In the genomic region with DNA sequence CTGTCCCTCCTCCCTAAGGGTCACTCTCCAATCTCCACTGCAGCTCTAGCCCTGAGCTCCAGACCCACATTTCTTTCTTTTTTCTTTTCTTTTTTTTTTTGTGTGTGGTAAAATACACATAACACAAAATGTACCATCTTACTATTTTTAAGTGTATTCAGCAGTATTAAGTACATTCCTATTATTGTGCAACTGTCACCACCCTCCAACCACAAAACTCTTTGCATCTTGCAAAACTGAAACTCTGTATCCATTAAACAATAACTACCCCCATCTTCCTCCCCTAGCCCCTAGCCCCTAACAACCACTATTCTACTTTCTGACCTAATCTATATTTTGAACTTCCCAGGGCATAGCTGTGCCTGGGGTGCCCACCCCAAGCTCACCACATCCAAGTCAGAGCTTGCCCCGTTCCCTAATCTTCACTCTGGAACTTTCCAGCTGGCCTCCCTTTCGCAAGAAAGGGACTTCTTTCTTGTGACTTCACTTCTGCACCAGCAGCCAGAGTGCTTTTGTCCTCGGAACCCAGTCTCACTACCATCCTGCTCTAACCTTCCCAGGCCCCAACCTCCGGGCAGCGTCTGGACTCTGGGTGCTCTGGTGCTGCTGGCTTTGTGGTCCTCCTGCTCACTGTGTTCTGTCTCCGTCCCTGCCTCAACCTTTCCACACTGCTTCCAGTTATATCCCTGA, we compare ENCODE assay signal across 20 cellular contexts. TPM values are rescaled to one million over a fixed set of nuclear protein-coding genes. Genes with fewer than 3 reads are reported as not detected.
A peak's percentile ranks its signal among the peaks of the same experiment; 100 is the strongest.
DNase-seq lines count a peak whose midpoint lies in the region; ATAC-seq and TF ChIP-seq lines count a peak whose summit lies in the region.
"Had no signal": no experiment of that assay in that cellular context is flagged by ENCODE, and none has a peak within 500 bp of the region (broad histone marks: within the 10 kb centered on the region; RNA-seq: fewer than 3 reads in every experiment).

No MANE protein-coding gene starts in this region.

- H2AK5ac ChIP-seq in mesendoderm (ENCODE audit: low read length) = no peak overlapping the region

- no peak overlapping the region for H3K56ac ChIP-seq in mesendoderm (ENCODE audit: low read length)

- no peaks in the 10 kb centered on the region for H3K27me3 ChIP-seq in suprapubic skin
- H3K27me3 ChIP-seq in upper lobe of right lung = no peaks in the 10 kb centered on the region
- no peaks in the 10 kb centered on the region for H3K27me3 ChIP-seq in mesendoderm (ENCODE audit: insufficient read depth, low read length, poor library complexity)
- H3K27me3 ChIP-seq: cardiac muscle cell, ovary, Peyer's patch, thyroid gland had no signal

- CTCF ChIA-PET in activated CD4-positive, alpha-beta memory T cell treated with anti-CD3 and anti-CD28 coated beads, Interleukin-2, amount 10 ng/mL, durations not matched to agents 7 days and 5 days (lab: Charles Lee) = no interaction called here

- no peak overlapping the region for H2BK120ac ChIP-seq in mesendoderm (ENCODE audit: low read depth, low read length)

- H3K27me3 Mint-ChIP-seq in activated CD4-positive, alpha-beta memory T cell treated with anti-CD3 and anti-CD28 coated beads, Interleukin-2, amount 10 ng/mL, durations not matched to agents 7 days and 5 days = peaks cover 3% of the 10 kb centered on the region
- H3K27me3 Mint-ChIP-seq: activated naive CD8-positive, alpha-beta T cell had no signal

- peak; percentile 1 for DNase-seq in HuH-7 (ENCODE audit: low spot score)
- peak; percentile 17 to 47 for DNase-seq in cardiac fibroblast (ENCODE audit: low read depth in 2 of 2)
- peak; percentile 11 for DNase-seq in iPS-NIHi7 (ENCODE audit: extremely low spot score)
- DNase-seq in suprapubic skin (ENCODE audit: low spot score in 2 of 2) = no peak
- DNase-seq in activated CD4-positive, alpha-beta memory T cell treated with anti-CD3 and anti-CD28 coated beads, Interleukin-2, amount 10 ng/mL, durations not matched to agents 7 days and 5 days = no peak
- DNase-seq in upper lobe of right lung = no peak
- DNase-seq in mesendoderm = no peak
- DNase-seq: activated CD4-positive, alpha-beta T cell treated with anti-CD3 and anti-CD28 coated beads, Interleukin-2, amount 50 U/mL, for 1 hour; activated T-cell treated with anti-CD3 and anti-CD28 coated beads, Interleukin-2, amount 50 U/mL, for 4 hours; effector memory CD4-positive, alpha-beta T cell; GF-D8; NCI-H1436; thyroid gland had no signal

- H4K8ac ChIP-seq in mesendoderm (ENCODE audit: low read depth, low read length) = no peak overlapping the region

- 50% methylated on average over 6 of the region's 6 CpGs for WGBS in suprapubic skin
- WGBS in mesendoderm (ENCODE audit: extremely low coverage, insufficient coverage, low lambda C conversion rate) = no CpG with 5 or more reads among the region's 6 CpGs

- ATAC-seq in upper lobe of right lung (no peak), HG03521 (IDR thresholded peaks at IDR 0.05; ENCODE audit: unreplicated experiment) (no peak)
- ATAC-seq: activated T-cell treated with anti-CD3 and anti-CD28 coated beads, Interleukin-2, amount 50 U/mL, for 4 hours had no signal

- no peak overlapping the region for H3K4me3 Mint-ChIP-seq in activated CD4-positive, alpha-beta memory T cell treated with anti-CD3 and anti-CD28 coated beads, Interleukin-2, amount 10 ng/mL, durations not matched to agents 7 days and 5 days
- H3K4me3 Mint-ChIP-seq: activated naive CD8-positive, alpha-beta T cell; activated T-cell treated with anti-CD3 and anti-CD28 coated beads, Interleukin-2, amount 50 U/mL, for 4 hours had no signal

- H3K4me1 Mint-ChIP-seq in activated CD4-positive, alpha-beta memory T cell treated with anti-CD3 and anti-CD28 coated beads, Interleukin-2, amount 10 ng/mL, durations not matched to agents 7 days and 5 days = peaks cover 9% of the 10 kb centered on the region

- no peaks in the 10 kb centered on the region for H3K79me2 ChIP-seq in mesendoderm (ENCODE audit: control insufficient read depth, insufficient read depth, low read length)

- H2BK15ac ChIP-seq in mesendoderm (replicated peaks; ENCODE audit: low read depth) = no peak overlapping the region

- TF ChIP-seq CTCF in cardiac fibroblast (IDR thresholded peaks at IDR 0.05; ENCODE audit: low read depth, low read length) = no peak
- no peak for TF ChIP-seq CTCF in suprapubic skin (IDR thresholded peaks at IDR 0.05)
- TF ChIP-seq CTCF in upper lobe of right lung (IDR thresholded peaks at IDR 0.05) = no peak

- H3K36me3 Mint-ChIP-seq in activated CD4-positive, alpha-beta memory T cell treated with anti-CD3 and anti-CD28 coated beads, Interleukin-2, amount 10 ng/mL, durations not matched to agents 7 days and 5 days (ENCODE audit: low read depth) = no peaks in the 10 kb centered on the region

- no peak overlapping the region for H2BK5ac ChIP-seq in mesendoderm (ENCODE audit: low read length)

- H3K27ac Mint-ChIP-seq in activated CD4-positive, alpha-beta memory T cell treated with anti-CD3 and anti-CD28 coated beads, Interleukin-2, amount 10 ng/mL, durations not matched to agents 7 days and 5 days = no peak overlapping the region
- H3K27ac Mint-ChIP-seq: activated naive CD8-positive, alpha-beta T cell had no signal

- no peak overlapping the region for H3K4me2 ChIP-seq in mesendoderm (ENCODE audit: low read length)

- no peaks in the 10 kb centered on the region for H3K9me3 Mint-ChIP-seq in activated CD4-positive, alpha-beta memory T cell treated with anti-CD3 and anti-CD28 coated beads, Interleukin-2, amount 10 ng/mL, durations not matched to agents 7 days and 5 days

- H3K36me3 ChIP-seq in suprapubic skin = no peaks in the 10 kb centered on the region
- H3K36me3 ChIP-seq in upper lobe of right lung = no peaks in the 10 kb centered on the region
- no peaks in the 10 kb centered on the region for H3K36me3 ChIP-seq in mesendoderm (ENCODE audit: control insufficient read depth, insufficient read depth, low read length)
- H3K36me3 ChIP-seq: cardiac muscle cell, ovary, Peyer's patch, thyroid gland had no signal

- no peak overlapping the region for H4K5ac ChIP-seq in mesendoderm (ENCODE audit: low read length)

- H3K9ac ChIP-seq in mesendoderm (ENCODE audit: low read length) = no peak overlapping the region

- no peak overlapping the region for H3K18ac ChIP-seq in mesendoderm (ENCODE audit: low read length)

- H3K9me3 ChIP-seq in suprapubic skin (peaks cover 5% of the 10 kb centered on the region), upper lobe of right lung (peaks cover 12% of the 10 kb centered on the region)
- H3K9me3 ChIP-seq: ovary, Peyer's patch, thyroid gland had no signal

- H3K4me3 ChIP-seq in cardiac fibroblast (replicated peaks in 1 of 2; ENCODE audit: low read depth in 2 of 2, low read length in 2 of 2) (no peak overlapping the region), suprapubic skin (no peak overlapping the region), upper lobe of right lung (no peak overlapping the region), mesendoderm (ENCODE audit: low read length) (no peak overlapping the region)
- H3K4me3 ChIP-seq: cardiac muscle cell, ovary, Peyer's patch, skin epidermis, thyroid gland had no signal

- TF ChIP-seq EP300 in suprapubic skin (IDR thresholded peaks at IDR 0.05) = no peak

- H3K79me1 ChIP-seq in mesendoderm (ENCODE audit: low read length) = no peaks in the 10 kb centered on the region

- no peak for TF ChIP-seq POLR2A in suprapubic skin (IDR thresholded peaks at IDR 0.05)

- H3K4me1 ChIP-seq in suprapubic skin = peaks cover 5% of the 10 kb centered on the region
- no peaks in the 10 kb centered on the region for H3K4me1 ChIP-seq in upper lobe of right lung
- no peaks in the 10 kb centered on the region for H3K4me1 ChIP-seq in mesendoderm (ENCODE audit: control insufficient read depth, low read depth, low read length)

- no peak overlapping the region for H3K4ac ChIP-seq in mesendoderm (ENCODE audit: low read depth, low read length)

- no peak overlapping the region for H3K23ac ChIP-seq in mesendoderm (ENCODE audit: low read length)

- POLR2A ChIA-PET in activated CD4-positive, alpha-beta memory T cell treated with anti-CD3 and anti-CD28 coated beads, Interleukin-2, amount 10 ng/mL, durations not matched to agents 7 days and 5 days (lab: Charles Lee) = interaction anchor here (0.6 kb wide), 1 partner anchor 433 kb away, joined by 3 read pairs; no protein-coding TSS in a partner anchor

- peak overlapping the region; percentile 45 for H3K27ac ChIP-seq in suprapubic skin
- no peak overlapping the region for H3K27ac ChIP-seq in upper lobe of right lung
- H3K27ac ChIP-seq in mesendoderm (ENCODE audit: low read depth, low read length) = no peak overlapping the region
- H3K27ac ChIP-seq: ovary had no signal

- intact Hi-C loops in upper lobe of right lung (cut with DNase I) = no loop called here

RNA-seq across cellular contexts. Expression of gene PARVG, which starts 30.7 kb away (rescaled TPM):
- 10 to 100 TPM in 1 of 4 donors, 1 to 10 TPM in 3; 1.6 to 17.1 (median 3.2) TPM for total RNA-seq in suprapubic skin
- 100 to 1,000 TPM; 123 to 128 TPM for total RNA-seq in activated CD4-positive, alpha-beta memory T cell treated with anti-CD3 and anti-CD28 coated beads, Interleukin-2, amount 10 ng/mL, durations not matched to agents 7 days and 5 days
- 65.9 TPM for total RNA-seq in upper lobe of right lung
- polyA plus RNA-seq in mesendoderm (2013, experiment 1 of 2) = 0.60 TPM
- polyA plus RNA-seq in mesendoderm (2013, experiment 2 of 2) = 0.67 TPM
- polyA plus RNA-seq: BJ, cardiac muscle cell had no signal

Comparison
In these comparisons a context has a peak if more than half of its experiments do, and no peak if none do; other contexts are left out.
1. DNase-seq: peak in HuH-7 (single experiment), cardiac fibroblast (2 of 2) and iPS-NIHi7 (single experiment); none in suprapubic skin (0 of 2), activated CD4-positive, alpha-beta memory T cell treated with anti-CD3 and anti-CD28 coated beads, Interleukin-2, amount 10 ng/mL, durations not matched to agents 7 days and 5 days (single experiment), upper lobe of right lung (single experiment) and mesendoderm (single experiment).